Comparison of ENCODE assay signal across 8 cellular contexts in the genomic region with DNA sequence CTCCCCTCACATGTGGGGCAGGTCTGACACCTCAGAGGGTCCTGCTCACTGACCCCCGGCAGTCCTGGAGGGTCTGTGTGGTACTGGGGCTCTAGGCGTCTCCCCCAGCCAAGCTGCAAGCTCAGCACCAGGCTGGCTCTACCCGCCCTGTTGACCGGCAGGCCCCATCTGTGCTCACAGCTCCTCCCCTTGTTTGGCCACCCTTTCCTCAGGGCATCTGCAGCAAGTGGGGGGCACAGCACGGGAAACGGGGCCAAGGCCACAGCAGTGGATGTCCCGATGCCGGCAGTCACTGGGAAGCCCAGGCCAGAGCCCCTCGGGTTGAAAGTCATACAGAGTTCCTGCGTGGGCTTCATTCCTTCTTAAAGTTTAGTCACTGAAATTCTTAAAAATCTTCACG. TPM values are rescaled to one million over a fixed set of nuclear protein-coding genes. Genes with fewer than 3 reads are reported as not detected.
A peak's percentile ranks its signal among the peaks of the same experiment; 100 is the strongest.
DNase-seq lines count a peak whose midpoint lies in the region; ATAC-seq, FAIRE-seq and TF ChIP-seq lines count a peak whose summit lies in the region.
"Not testable (repeated sequence)": the region's sequence is repeated elsewhere in the genome, so short reads cannot be mapped to it uniquely, and the experiment has no call there.

No MANE protein-coding gene starts in this region.

- H3K27ac ChIP-seq in CD4-positive, alpha-beta T cell (ENCODE audit: low read depth, low read length); GM23248; H1 (ENCODE audit: low read depth, low read length); HepG2 (ENCODE audit: extremely low read length, insufficient read depth, low read length); spleen: not testable (repeated sequence)

- H3K9me3 ChIP-seq in CD4-positive, alpha-beta T cell (ENCODE audit: control insufficient read depth, low read length); GM23248 (ENCODE audit: low read depth); T-helper 17 cell (ENCODE audit: control insufficient read depth, low read length, poor library complexity, severe bottlenecking); H1 (ENCODE audit: insufficient read depth in 2 of 2, low read depth in 1 of 2, low read length in 1 of 2); HepG2 (ENCODE audit: low read length); spleen: not testable (repeated sequence)

- CTCF ChIA-PET in CD4-positive, alpha-beta T cell (lab: Charles Lee); HepG2 (lab: Yijun Ruan, JAX; ENCODE audit: low intra/inter-chr PET ratio, low total read pairs): not testable (repeated sequence)
- CTCF ChIA-PET in H1 (lab: Charles Lee; ENCODE audit: partially characterized antibody) = interaction anchor here (0.7 to 1.9 kb wide), 5 partner anchors 17 to 256 kb away, joined by 3 to 5 read pairs (median 4); no protein-coding TSS in a partner anchor

- H3K4me1 ChIP-seq in GM23248 (ENCODE audit: insufficient read depth) (peaks cover 14% of the 10 kb centered on the region), HepG2 (ENCODE audit: insufficient read depth, low read length) (peaks cover 34% of the 10 kb centered on the region), spleen (peaks cover 24 to 96% (median 60%) of the 10 kb centered on the region in 6 donors)
- H3K4me1 ChIP-seq in H1 (replicated peaks in 1 of 4; ENCODE audit: control insufficient read depth in 3 of 4, insufficient read depth in 4 of 4, low read length in 3 of 4) = not testable (repeated sequence)

- not testable (repeated sequence) for TF ChIP-seq CTCF in CD4-positive, alpha-beta T cell (IDR thresholded peaks at IDR 0.05); brain (conservative IDR thresholded peaks at IDR 0.05); H1 (IDR thresholded peaks at IDR 0.05; ENCODE audit: control extremely low read depth in 1 of 3, insufficient read depth in 1 of 3, low read depth in 1 of 3, low read length in 3 of 3); HepG2 (CRISPR knock-in tag; IDR thresholded peaks at IDR 0.05); nephron progenitor cell (IDR thresholded peaks at IDR 0.05); spleen (IDR thresholded peaks at IDR 0.05 in 8 of 11, conservative IDR thresholded peaks at IDR 0.05 in 3 of 11)

- peak overlapping the region; percentile 15 for H3K4me3 Mint-ChIP-seq in CD4-positive, alpha-beta T cell
- H3K4me3 Mint-ChIP-seq in T-helper 17 cell, nephron progenitor cell: not testable (repeated sequence)
- H3K4me3 Mint-ChIP-seq in brain = peak overlapping the region in 4 of 5 experiments; percentile 31 to 58 (median 43)

- H3K9me2 ChIP-seq in GM23248 (ENCODE audit: insufficient read depth) = not testable (repeated sequence)

- not testable (repeated sequence) for H2BK5ac ChIP-seq in H1 (ENCODE audit: low read depth, low read length)

- not testable (repeated sequence) for DNase-seq in CD4-positive, alpha-beta T cell; GM23248; T-helper 17 cell; H1 (ENCODE audit: low read depth in 1 of 2, low spot score in 2 of 2); HepG2 (ENCODE audit: low spot score); nephron progenitor cell
- DNase-seq in spleen = peak; percentile 74

- not testable (repeated sequence) for H3K23ac ChIP-seq in H1 (ENCODE audit: insufficient read length)

- H3K4ac ChIP-seq in H1 (replicated peaks; ENCODE audit: insufficient read length, low read depth, low read length) = not testable (repeated sequence)

- not testable (repeated sequence) for H3K27ac Mint-ChIP-seq in CD4-positive, alpha-beta T cell
- peak overlapping the region; percentile 53 for H3K27ac Mint-ChIP-seq in T-helper 17 cell
- H3K27ac Mint-ChIP-seq in brain = peak overlapping the region in 2 of 5 experiments; percentile 38 to 80
- peak overlapping the region; percentile 75 for H3K27ac Mint-ChIP-seq in nephron progenitor cell

- peaks cover 38% of the 10 kb centered on the region for H3K79me1 ChIP-seq in H1 (ENCODE audit: low read depth, low read length)

- not testable (repeated sequence) for H2AFZ ChIP-seq in GM23248; H1 (ENCODE audit: low read length); HepG2 (ENCODE audit: low read length)

- not testable (repeated sequence) for H3K4me2 ChIP-seq in GM23248 (ENCODE audit: unreplicated experiment); H1 (ENCODE audit: insufficient read depth in 1 of 2, low read depth in 2 of 2, low read length in 2 of 2); HepG2 (ENCODE audit: low read depth, low read length)

- 0 out of 2 replicates have a peak overlapping the region, but pooled peaks have one; percentile 31 for H3K9ac ChIP-seq in GM23248
- H3K9ac ChIP-seq in H1 (replicated peaks in 1 of 4; ENCODE audit: extremely low read depth in 1 of 4, low read depth in 3 of 4, low read length in 3 of 4); HepG2 (ENCODE audit: insufficient read depth, low read depth, low read length): not testable (repeated sequence)

- H2AK5ac ChIP-seq in H1 (ENCODE audit: low read depth, low read length) = not testable (repeated sequence)

- H3K56ac ChIP-seq in H1 (replicated peaks; ENCODE audit: insufficient read length, low read depth, low read length) = not testable (repeated sequence)

- H3K27me3 ChIP-seq in CD4-positive, alpha-beta T cell (ENCODE audit: control insufficient read depth, insufficient read depth, low read length); GM23248 (replicated peaks; ENCODE audit: insufficient read depth); H1 (replicated peaks in 1 of 4; ENCODE audit: control insufficient read depth in 3 of 4, extremely low read depth in 1 of 4, insufficient read depth in 3 of 4, low read length in 3 of 4); HepG2 (ENCODE audit: control insufficient read depth in 1 of 2, insufficient read depth in 2 of 2, low read length in 2 of 2); spleen (replicated peaks in 1 of 7): not testable (repeated sequence)

- TF ChIP-seq POLR2A in H1 (IDR thresholded peaks at IDR 0.05; ENCODE audit: control extremely low read depth in 1 of 2, low read depth in 2 of 2, low read length in 2 of 2); HepG2 (IDR thresholded peaks at IDR 0.05; ENCODE audit: insufficient read depth in 1 of 2, low read depth in 2 of 2, low read length in 2 of 2); spleen (IDR thresholded peaks at IDR 0.05): not testable (repeated sequence)

- not testable (repeated sequence) for TF ChIP-seq EP300 in H1 (IDR thresholded peaks at IDR 0.05; ENCODE audit: borderline replicate concordance in 1 of 2, low read depth in 2 of 2, low read length in 2 of 2); HepG2 (IDR thresholded peaks at IDR 0.05; ENCODE audit: low read depth in 2 of 2, low read length in 2 of 2); HepG2 (CRISPR knock-in tag; IDR thresholded peaks at IDR 0.05; ENCODE audit: borderline replicate concordance)

- H3K36me3 ChIP-seq in GM23248 (ENCODE audit: low read depth) = peaks cover 35% of the 10 kb centered on the region
- H3K36me3 ChIP-seq in H1 (ENCODE audit: control insufficient read depth in 2 of 4, insufficient read depth in 4 of 4, low read length in 3 of 4) = peaks cover 21 to 67% (median 35%) of the 10 kb centered on the region in 4 experiments
- H3K36me3 ChIP-seq in HepG2 (replicated peaks in 1 of 2; ENCODE audit: control insufficient read depth in 1 of 2, insufficient read depth in 2 of 2, low read length in 2 of 2) = peaks cover 22 to 68% of the 10 kb centered on the region in 2 experiments
- H3K36me3 ChIP-seq in spleen = peaks cover 0 to 89% (median 59%) of the 10 kb centered on the region in 6 donors

- 0 out of 2 replicates have a peak overlapping the region, but pooled peaks have one; percentile 29 for H4K8ac ChIP-seq in H1 (ENCODE audit: extremely low read depth, insufficient read depth, low read length)

- H3K23me2 ChIP-seq in H1 (ENCODE audit: low read depth, low read length) = not testable (repeated sequence)

- ATAC-seq in CD4-positive, alpha-beta T cell (ENCODE audit: poor library complexity); T-helper 17 cell; HepG2: not testable (repeated sequence)

- intact Hi-C loops in CD4-positive, alpha-beta T cell (cut with DNase I, micrococcal nuclease); HepG2 (cut with micrococcal nuclease; ENCODE audit: unreplicated experiment); spleen (cut with DNase I; ENCODE audit: low total_unique reads): not testable (repeated sequence)

- H3K9me3 Mint-ChIP-seq in CD4-positive, alpha-beta T cell; brain; nephron progenitor cell: not testable (repeated sequence)

- in situ Hi-C loops in GM23248 (cut with MboI); HepG2 (cut with HindIII; ENCODE audit: extremely low pct_ligation_motif_present, low pct_unique_long_range_greater_than_20kb): not testable (repeated sequence)

- FAIRE-seq in H1 (lab: Jason Lieb, UNC); HepG2 (lab: Jason Lieb, UNC): not testable (repeated sequence)

- not testable (repeated sequence) for H3K4me3 ChIP-seq in GM23248; H1 (ENCODE audit: extremely low read depth in 1 of 4, insufficient read depth in 2 of 4, low read depth in 3 of 4, low read length in 4 of 4); HepG2 (replicated peaks in 1 of 3; ENCODE audit: insufficient read depth in 1 of 3, low read depth in 2 of 3, low read length in 3 of 3); spleen

- not testable (repeated sequence) for TF ChIP-seq RAD21 in H1 (IDR thresholded peaks at IDR 0.05 in 1 of 2, conservative IDR thresholded peaks at IDR 0.05 in 1 of 2; ENCODE audit: low read depth in 2 of 2, low read length in 2 of 2); HepG2 (CRISPR knock-in tag; IDR thresholded peaks at IDR 0.05)

- H2BK15ac ChIP-seq in H1 (ENCODE audit: low read length) = not testable (repeated sequence)

- 74 to 75% methylated on average over 11 of the region's 11 CpGs for WGBS in GM23248 (ENCODE audit: low coverage in 1 of 2, low lambda C conversion rate in 2 of 2, missing lambda C conversion rate in 2 of 2), 2 experiments
- WGBS in H1 (ENCODE audit: extremely low coverage in 1 of 2, insufficient coverage in 1 of 2, insufficient read length in 1 of 2, insufficient replicate concordance in 2 of 2, low coverage in 1 of 2, low lambda C conversion rate in 2 of 2, missing lambda C conversion rate in 1 of 2), 2 experiments = 91% methylated on average over 11 of the region's 11 CpGs; no CpG with 5 or more reads in 1 of the 2 experiments
- 98% methylated on average over 10 of the region's 11 CpGs for WGBS in HepG2 (ENCODE audit: low lambda C conversion rate)
- 55 to 84% (median 77%) methylated on average over 4 to 11 of the region's 11 CpGs for WGBS in spleen, 5 donors

- H2BK20ac ChIP-seq in H1 (ENCODE audit: low read length) = not testable (repeated sequence)

- H3K27me3 Mint-ChIP-seq in CD4-positive, alpha-beta T cell; T-helper 17 cell; brain; nephron progenitor cell (ENCODE audit: low read depth, poor library complexity): not testable (repeated sequence)

- H3K79me2 ChIP-seq in GM23248 (ENCODE audit: insufficient read depth) (peaks cover 100% of the 10 kb centered on the region), H1 (ENCODE audit: control insufficient read depth in 1 of 2, insufficient read depth in 2 of 2, low read length in 2 of 2) (peaks cover 36 to 98% of the 10 kb centered on the region in 2 experiments), HepG2 (ENCODE audit: insufficient read depth, low read length) (peaks cover 93% of the 10 kb centered on the region)

- H3K4me1 Mint-ChIP-seq in CD4-positive, alpha-beta T cell (ENCODE audit: low read depth) = peaks cover 64% of the 10 kb centered on the region
- H3K4me1 Mint-ChIP-seq in T-helper 17 cell (peaks cover 63% of the 10 kb centered on the region), brain (peaks cover 74% of the 10 kb centered on the region), nephron progenitor cell (peaks cover 37% of the 10 kb centered on the region)

- not testable (repeated sequence) for H2BK12ac ChIP-seq in H1 (ENCODE audit: low read depth, low read length)

- not testable (repeated sequence) for H2BK120ac ChIP-seq in H1 (replicated peaks; ENCODE audit: low read depth, low read length)

- H3K14ac ChIP-seq in H1 (ENCODE audit: insufficient read length) = not testable (repeated sequence)

- H3K36me3 Mint-ChIP-seq in CD4-positive, alpha-beta T cell (ENCODE audit: low read depth) = peaks cover 93% of the 10 kb centered on the region
- not testable (repeated sequence) for H3K36me3 Mint-ChIP-seq in T-helper 17 cell (ENCODE audit: low read depth)
- H3K36me3 Mint-ChIP-seq in brain (peaks cover 87% of the 10 kb centered on the region), nephron progenitor cell (ENCODE audit: low read depth) (peaks cover 76% of the 10 kb centered on the region)

- not testable (repeated sequence) for BruUV-seq in HepG2 (replicated peaks; lab: Mats Ljungman, UMichigan)

- not testable (repeated sequence) for H3F3A ChIP-seq in GM23248 (ENCODE audit: insufficient read depth)

- H3K18ac ChIP-seq in H1 (ENCODE audit: extremely low read depth, low read length) = not testable (repeated sequence)

- not testable (repeated sequence) for H4K5ac ChIP-seq in H1 (ENCODE audit: insufficient read length, low read depth, low read length)

- POLR2A ChIA-PET in CD4-positive, alpha-beta T cell (lab: Charles Lee) = interaction anchor here (1.7 kb wide), 1 partner anchor 33 kb away, joined by 5 read pairs; no protein-coding TSS in a partner anchor
- POLR2A ChIA-PET in H1 (lab: Charles Lee; ENCODE audit: partially characterized antibody); HepG2 (lab: Yijun Ruan, JAX): not testable (repeated sequence)

- H4K20me1 ChIP-seq in GM23248 (ENCODE audit: insufficient read depth) (peaks cover 43% of the 10 kb centered on the region), H1 (replicated peaks in 1 of 2; ENCODE audit: control insufficient read depth in 1 of 2, insufficient read depth in 2 of 2, low read length in 2 of 2) (peaks cover 52 to 57% of the 10 kb centered on the region in 2 experiments), HepG2 (ENCODE audit: insufficient read depth, low read length) (peaks cover 42% of the 10 kb centered on the region)

- not testable (repeated sequence) for H4K91ac ChIP-seq in H1 (replicated peaks; ENCODE audit: insufficient read length, low read length)

RNA-seq across cellular contexts. Expression of a gene that starts 5.9 kb away (rescaled TPM):
- 100 to 1,000 TPM; 129 to 130 TPM for total RNA-seq in CD4-positive, alpha-beta T cell
- total RNA-seq in GM23248 (2014; rRNA removed; shearing (Covaris generic)) = 23.1 and 24.4 TPM in 2 replicates
- polyA plus RNA-seq in GM23248 (2016; fragmentation: Nextera tagmentation; extraction: Ambion mirVana) (4.4 and 4.5 TPM in 2 replicates), brain (ENCODE audit: insufficient read depth, low read depth, low replicate concordance) (22.4 TPM), H1 (2011; rRNA removed) (6.8 and 11.4 TPM in 2 replicates), HepG2 (2011; rRNA removed) (5.1 and 6.4 TPM in 2 replicates), spleen (10 to 100 TPM; 14.2 to 23.1 (median 17.6) TPM)
- total RNA-seq in T-helper 17 cell (100 to 1,000 TPM; 127 to 153 TPM), HepG2 (2016; rRNA removed; fragmentation: Illumina TruSeq; extraction: Trizol) (6.6 and 12.0 TPM in 2 replicates), spleen (10 to 100 TPM; 35.3 to 59.6 (median 46.9) TPM)
- total RNA-seq in H1 (2021; fragmentation: NEBNext Ultra II Directional; extraction: Animal tissue kit (Norgen Biotek cat#: 25700)) = 34.0 and 35.7 TPM in 2 replicates
- polyA plus RNA-seq in H1 (2011; cell fraction: cytosol; rRNA removed) = 9.0 TPM
- 27.1 TPM for polyA plus RNA-seq in H1 (2011; cell fraction: nucleus; rRNA removed)
- polyA plus RNA-seq in H1 (2012, experiment 1 of 2) = 19.0 to 25.1 TPM (median 23.0 TPM) in 4 replicates
- 15.0 TPM for polyA plus RNA-seq in H1 (2012, experiment 2 of 2)
- polyA plus RNA-seq in H1 (2013, experiment 1 of 2) = 13.9 TPM
- polyA plus RNA-seq in H1 (2013, experiment 2 of 2) = 13.1 TPM
- 10.0 and 12.5 TPM in 2 replicates for polyA minus RNA-seq in H1 (2011; rRNA and poly(A)+ RNA removed)
- polyA minus RNA-seq in H1 (2011; cell fraction: cytosol; rRNA and poly(A)+ RNA removed) = 20.6 TPM
- polyA minus RNA-seq in H1 (2011; cell fraction: nucleus; rRNA and poly(A)+ RNA removed) = 24.8 TPM
- 6.1 and 7.5 TPM in 2 replicates for total RNA-seq in HepG2 (2016; cell fraction: cytosol; rRNA removed; fragmentation: Illumina TruSeq; extraction: Trizol; ENCODE audit: low read depth)
- 6.3 and 13.3 TPM in 2 replicates for total RNA-seq in HepG2 (2016; cell fraction: insoluble cytoplasmic fraction; rRNA removed; fragmentation: Illumina TruSeq; extraction: Trizol)
- 6.7 and 8.2 TPM in 2 replicates for total RNA-seq in HepG2 (2016; cell fraction: membrane; rRNA removed; fragmentation: Illumina TruSeq; extraction: Trizol)
- 14.2 and 15.7 TPM in 2 replicates for total RNA-seq in HepG2 (2016; cell fraction: nucleus; rRNA removed; fragmentation: Illumina TruSeq; extraction: Trizol)
- 3.8 and 3.9 TPM in 2 replicates for polyA plus RNA-seq in HepG2 (2011; cell fraction: cytosol; rRNA removed)
- 29.0 and 31.0 TPM in 2 replicates for polyA plus RNA-seq in HepG2 (2011; cell fraction: nucleus; rRNA removed)
- 14.8 and 16.2 TPM in 2 replicates for polyA plus RNA-seq in HepG2 (2012)
- 0.67 and 0.95 TPM in 2 replicates for polyA plus RNA-seq in HepG2 (2016; cell fraction: cytosol; fragmentation: Illumina TruSeq; extraction: Trizol; ENCODE audit: low read depth)
- polyA plus RNA-seq in HepG2 (2016; cell fraction: insoluble cytoplasmic fraction; fragmentation: Illumina TruSeq; extraction: Trizol; ENCODE audit: low read depth) = 8.8 and 10.0 TPM in 2 replicates
- polyA plus RNA-seq in HepG2 (2016; cell fraction: membrane; fragmentation: Illumina TruSeq; extraction: Trizol; ENCODE audit: low read depth) = 2.6 and 3.2 TPM in 2 replicates
- 28.8 and 30.8 TPM in 2 replicates for polyA plus RNA-seq in HepG2 (2016; cell fraction: nucleus; fragmentation: Illumina TruSeq; extraction: Trizol; ENCODE audit: insufficient read depth, low read depth)
- polyA minus RNA-seq in HepG2 (2011; rRNA and poly(A)+ RNA removed; ENCODE audit: low replicate concordance) = 4.2 and 8.4 TPM in 2 replicates
- 7.6 and 8.3 TPM in 2 replicates for polyA minus RNA-seq in HepG2 (2011; cell fraction: cytosol; rRNA and poly(A)+ RNA removed)
- polyA minus RNA-seq in HepG2 (2011; cell fraction: nucleus; rRNA and poly(A)+ RNA removed) = 29.1 and 32.0 TPM in 2 replicates

RNA-seq across cellular contexts. Expression of a gene that starts 31.9 kb away (rescaled TPM):
- total RNA-seq in CD4-positive, alpha-beta T cell = 10 to 100 TPM; 14.8 to 15.0 TPM
- total RNA-seq in GM23248 (2014; rRNA removed; shearing (Covaris generic)) = 7.7 and 8.9 TPM in 2 replicates
- polyA plus RNA-seq in GM23248 (2016; fragmentation: Nextera tagmentation; extraction: Ambion mirVana) = 5.0 and 6.3 TPM in 2 replicates
- 10 to 100 TPM; 15.4 to 20.4 TPM for total RNA-seq in T-helper 17 cell
- 10.0 TPM for polyA plus RNA-seq in brain (ENCODE audit: insufficient read depth, low read depth, low replicate concordance)
- 28.3 TPM in 2 replicates for total RNA-seq in H1 (2021; fragmentation: NEBNext Ultra II Directional; extraction: Animal tissue kit (Norgen Biotek cat#: 25700))
- 11.0 and 14.5 TPM in 2 replicates for polyA plus RNA-seq in H1 (2011; rRNA removed)
- polyA plus RNA-seq in H1 (2011; cell fraction: cytosol; rRNA removed) = 10.6 TPM
- 15.8 TPM for polyA plus RNA-seq in H1 (2011; cell fraction: nucleus; rRNA removed)
- polyA plus RNA-seq in H1 (2012, experiment 1 of 2) = 15.1 to 18.5 TPM (median 17.5 TPM) in 4 replicates
- polyA plus RNA-seq in H1 (2012, experiment 2 of 2) = 7.3 TPM
- polyA plus RNA-seq in H1 (2013, experiment 1 of 2) = 14.2 TPM
- polyA plus RNA-seq in H1 (2013, experiment 2 of 2) = 14.2 TPM
- 12.9 and 14.6 TPM in 2 replicates for polyA minus RNA-seq in H1 (2011; rRNA and poly(A)+ RNA removed)
- 16.2 TPM for polyA minus RNA-seq in H1 (2011; cell fraction: cytosol; rRNA and poly(A)+ RNA removed)
- 14.9 TPM for polyA minus RNA-seq in H1 (2011; cell fraction: nucleus; rRNA and poly(A)+ RNA removed)
- 9.6 and 11.9 TPM in 2 replicates for total RNA-seq in HepG2 (2016; rRNA removed; fragmentation: Illumina TruSeq; extraction: Trizol)
- total RNA-seq in HepG2 (2016; cell fraction: cytosol; rRNA removed; fragmentation: Illumina TruSeq; extraction: Trizol; ENCODE audit: low read depth) = 0.91 and 1.3 TPM in 2 replicates
- 9.6 and 9.7 TPM in 2 replicates for total RNA-seq in HepG2 (2016; cell fraction: insoluble cytoplasmic fraction; rRNA removed; fragmentation: Illumina TruSeq; extraction: Trizol)
- total RNA-seq in HepG2 (2016; cell fraction: membrane; rRNA removed; fragmentation: Illumina TruSeq; extraction: Trizol) = 5.5 TPM in 2 replicates
- 8.0 and 9.8 TPM in 2 replicates for total RNA-seq in HepG2 (2016; cell fraction: nucleus; rRNA removed; fragmentation: Illumina TruSeq; extraction: Trizol)
- polyA plus RNA-seq in HepG2 (2011; rRNA removed) = 5.4 and 6.0 TPM in 2 replicates
- polyA plus RNA-seq in HepG2 (2011; cell fraction: cytosol; rRNA removed) = 4.8 and 5.6 TPM in 2 replicates
- polyA plus RNA-seq in HepG2 (2011; cell fraction: nucleus; rRNA removed) = 9.9 and 11.1 TPM in 2 replicates
- 9.9 and 11.2 TPM in 2 replicates for polyA plus RNA-seq in HepG2 (2012)
- 0.43 and 0.49 TPM in 2 replicates for polyA plus RNA-seq in HepG2 (2016; cell fraction: cytosol; fragmentation: Illumina TruSeq; extraction: Trizol; ENCODE audit: low read depth)
- 9.0 and 10.5 TPM in 2 replicates for polyA plus RNA-seq in HepG2 (2016; cell fraction: insoluble cytoplasmic fraction; fragmentation: Illumina TruSeq; extraction: Trizol; ENCODE audit: low read depth)
- 2.4 and 2.7 TPM in 2 replicates for polyA plus RNA-seq in HepG2 (2016; cell fraction: membrane; fragmentation: Illumina TruSeq; extraction: Trizol; ENCODE audit: low read depth)
- 13.2 and 13.5 TPM in 2 replicates for polyA plus RNA-seq in HepG2 (2016; cell fraction: nucleus; fragmentation: Illumina TruSeq; extraction: Trizol; ENCODE audit: insufficient read depth, low read depth)
- polyA minus RNA-seq in HepG2 (2011; rRNA and poly(A)+ RNA removed; ENCODE audit: low replicate concordance) = 7.8 and 12.8 TPM in 2 replicates
- polyA minus RNA-seq in HepG2 (2011; cell fraction: cytosol; rRNA and poly(A)+ RNA removed) = 8.8 and 10.3 TPM in 2 replicates
- polyA minus RNA-seq in HepG2 (2011; cell fraction: nucleus; rRNA and poly(A)+ RNA removed) = 12.1 and 13.2 TPM in 2 replicates
- total RNA-seq in spleen = 10 to 100 TPM; 10.1 to 23.2 (median 16.1) TPM
- polyA plus RNA-seq in spleen = 1 to 10 TPM; 2.9 to 5.3 (median 3.5) TPM
